Comparison of ENCODE assay signal across 8 cellular contexts in genomic region chr6:27545271-27546046, GRCh38.
DNase-seq lines count a peak whose midpoint lies in the region; ATAC-seq lines count a peak whose summit lies in the region.

No MANE protein-coding gene starts in this region.

- peak; percentile 62 for ATAC-seq in HG02798 (IDR thresholded peaks at IDR 0.05; ENCODE audit: poor library complexity, unreplicated experiment)
- ATAC-seq in HG02642 (IDR thresholded peaks at IDR 0.05; ENCODE audit: poor library complexity, unreplicated experiment) = no peak
- ATAC-seq in left ventricle myocardium superior = no peak
- no peak for ATAC-seq in GM19397 (IDR thresholded peaks at IDR 0.05; ENCODE audit: unreplicated experiment)
- ATAC-seq in GM21619 (IDR thresholded peaks at IDR 0.05; ENCODE audit: unreplicated experiment) = no peak

- intact Hi-C loops in left ventricle myocardium superior (cut with micrococcal nuclease) = no loop called here

- DNase-seq in Daoy (ENCODE audit: low read depth) (peak; percentile 86), iris pigment epithelial cell (ENCODE audit: low read depth) (peak; percentile 87), left ventricle myocardium superior (no peak)
- peak; percentile 88 for DNase-seq in activated CD8-positive, alpha-beta memory T cell treated with anti-CD3 and anti-CD28 coated beads, Interleukin-2, amount 50 U/mL, for 48 hours
